9 cellular contexts compared by ENCODE assay signal in genomic region chr15:67303490-67304363, GRCh38. TPM values are rescaled to one million over a fixed set of nuclear protein-coding genes. Genes with fewer than 3 reads are reported as not detected.
DNase-seq lines count a peak whose midpoint lies in the region; ATAC-seq and TF ChIP-seq lines count a peak whose summit lies in the region.
"Had no signal": no experiment of that assay in that cellular context is flagged by ENCODE, and none has a peak within 500 bp of the region (broad histone marks: within the 10 kb centered on the region; RNA-seq: fewer than 3 reads in every experiment).

No MANE protein-coding gene starts in this region.

- H3K4me3 Mint-ChIP-seq in activated B cell treated with CpG ODN at 0.5 μM for 24 hours: no peak overlapping the region
- H3K4me3 Mint-ChIP-seq: dendritic cell treated with granulocyte-macrophage colony-stimulating factor and Interleukin-4, amounts not matched to agents 40 ng/mL and 50 ng/mL, for 4 days had no signal

- H3K4me1 ChIP-seq in hepatocyte (ENCODE audit: insufficient read depth) (no peaks in the 10 kb centered on the region), thoracic aorta (ENCODE audit: control insufficient read depth in 1 of 2, low read depth in 2 of 2) (no peaks in the 10 kb centered on the region)

- no peak overlapping the region for H3K27ac ChIP-seq in hepatocyte
- H3K27ac ChIP-seq in thoracic aorta: no peak overlapping the region

- intact Hi-C loops in activated B cell treated with CpG ODN at 0.5 μM for 24 hours (cut with micrococcal nuclease): loop anchor here (1.0 to 10.0 kb wide), 5 partner anchors 131 to 531 kb away; no protein-coding TSS in a partner anchor

- POLR2A ChIA-PET in activated B cell treated with CpG ODN at 0.5 μM for 24 hours (lab: Charles Lee): interaction anchor here (0.6 to 1.5 kb wide), 5 partner anchors 20 to 223 kb away, joined by 3 to 10 read pairs (median 4); no protein-coding TSS in a partner anchor

- H3K27me3 ChIP-seq in hepatocyte (no peaks in the 10 kb centered on the region), thoracic aorta (replicated peaks; ENCODE audit: insufficient read depth) (no peaks in the 10 kb centered on the region)

- H3K36me3 Mint-ChIP-seq in activated B cell treated with CpG ODN at 0.5 μM for 24 hours (ENCODE audit: low read depth): no peaks in the 10 kb centered on the region

- H3K9me2 ChIP-seq in hepatocyte (replicated peaks; ENCODE audit: insufficient read depth): no peaks in the 10 kb centered on the region

- CTCF ChIA-PET in activated B cell treated with CpG ODN at 0.5 μM for 24 hours (lab: Charles Lee): interaction anchor here (0.6 to 3.9 kb wide), 19 partner anchors 12 to 453 kb away, joined by 3 to 102 read pairs (median 4); no protein-coding TSS in a partner anchor

- peak; percentile 56 for ATAC-seq in activated B cell treated with CpG ODN at 0.5 μM for 24 hours (ENCODE audit: low read depth)
- ATAC-seq in thoracic aorta (ENCODE audit: insufficient number of reproducible peaks, low FRiP score, low read depth): no peak
- no peak for ATAC-seq in GM19023 (IDR thresholded peaks at IDR 0.05; ENCODE audit: unreplicated experiment)

- H3K4me2 ChIP-seq in hepatocyte: no peak overlapping the region

- H3K36me3 ChIP-seq in hepatocyte (replicated peaks; ENCODE audit: insufficient read depth, low read depth) (no peaks in the 10 kb centered on the region), thoracic aorta (no peaks in the 10 kb centered on the region)

- no peak overlapping the region for H3K4me3 ChIP-seq in Jurkat, Clone E6-1 (ENCODE audit: low read length)
- no peak overlapping the region for H3K4me3 ChIP-seq in hepatocyte
- no peak overlapping the region for H3K4me3 ChIP-seq in thoracic aorta

- no peak overlapping the region for H2AFZ ChIP-seq in hepatocyte

- DNase-seq in NOMO-1 treated with DMSO at 0.1 percent for 48 hours (lab: John Stamatoyannopoulos, UW; ENCODE audit: unreplicated experiment) (peak; percentile 21), NOMO-1 (lab: John Stamatoyannopoulos, UW; ENCODE audit: unreplicated experiment in 2 of 2) (no peak), activated B cell treated with CpG ODN at 0.5 μM for 24 hours (no peak), hepatocyte (ENCODE audit: low spot score) (peak; percentile 66), thoracic aorta (ENCODE audit: low spot score) (no peak), C1 segment of cervical spinal cord (lab: John Stamatoyannopoulos, UW) (no peak)
- DNase-seq in Jurkat, Clone E6-1 (ENCODE audit: low read depth, low spot score): peak; percentile 28

- no peaks in the 10 kb centered on the region for H3K9me3 Mint-ChIP-seq in activated B cell treated with CpG ODN at 0.5 μM for 24 hours
- H3K9me3 Mint-ChIP-seq: dendritic cell treated with granulocyte-macrophage colony-stimulating factor and Interleukin-4, amounts not matched to agents 40 ng/mL and 50 ng/mL, for 4 days had no signal

- H4K20me1 ChIP-seq in hepatocyte (ENCODE audit: insufficient read depth, poor library complexity, severe bottlenecking): no peaks in the 10 kb centered on the region

- no peaks in the 10 kb centered on the region for H3K79me2 ChIP-seq in hepatocyte

- H3K27ac Mint-ChIP-seq in activated B cell treated with CpG ODN at 0.5 μM for 24 hours: no peak overlapping the region
- H3K27ac Mint-ChIP-seq: dendritic cell treated with granulocyte-macrophage colony-stimulating factor and Interleukin-4, amounts not matched to agents 40 ng/mL and 50 ng/mL, for 4 days had no signal

- no peak for TF ChIP-seq CTCF in activated B cell treated with CpG ODN at 0.5 μM for 24 hours (IDR thresholded peaks at IDR 0.05)
- TF ChIP-seq CTCF in hepatocyte (IDR thresholded peaks at IDR 0.05; ENCODE audit: poor library complexity): peak; percentile 73
- peak; percentile 39 for TF ChIP-seq CTCF in thoracic aorta (IDR thresholded peaks at IDR 0.05)

- no peaks in the 10 kb centered on the region for H3K4me1 Mint-ChIP-seq in activated B cell treated with CpG ODN at 0.5 μM for 24 hours

- H3K9me3 ChIP-seq in hepatocyte (ENCODE audit: low read depth) (no peaks in the 10 kb centered on the region), thoracic aorta (no peaks in the 10 kb centered on the region)

- 65% methylated on average over 4 of the region's 4 CpGs for WGBS in hepatocyte (ENCODE audit: low lambda C conversion rate, missing lambda C conversion rate)

- H3K27me3 Mint-ChIP-seq in activated B cell treated with CpG ODN at 0.5 μM for 24 hours: no peaks in the 10 kb centered on the region
- H3K27me3 Mint-ChIP-seq: dendritic cell treated with granulocyte-macrophage colony-stimulating factor and Interleukin-4, amounts not matched to agents 40 ng/mL and 50 ng/mL, for 4 days had no signal

RNA-seq across cellular contexts. Expression of gene IQCH, which starts 49.1 kb away (rescaled TPM):
- 4.5 TPM for polyA plus RNA-seq in Jurkat, Clone E6-1 (2012; ENCODE audit: insufficient read depth, insufficient read length)
- total RNA-seq in activated B cell treated with CpG ODN at 0.5 μM for 24 hours (1.1 and 1.5 TPM in 2 replicates), hepatocyte (0.24 and 1.0 TPM in 2 replicates), thoracic aorta (1 to 10 TPM in 1 of 2 donors, under 1 TPM in 1; 0.14 to 2.3 TPM)
- 0.76 and 1.4 TPM in 2 replicates for polyA plus RNA-seq in hepatocyte

RNA-seq across cellular contexts. Expression of gene AAGAB, which starts 49.3 kb away (rescaled TPM):
- polyA plus RNA-seq in Jurkat, Clone E6-1 (2012; ENCODE audit: insufficient read depth, insufficient read length): 57.0 TPM
- total RNA-seq in activated B cell treated with CpG ODN at 0.5 μM for 24 hours: 48.5 and 50.8 TPM in 2 replicates
- total RNA-seq in hepatocyte: 30.8 and 32.0 TPM in 2 replicates
- polyA plus RNA-seq in hepatocyte: 25.7 and 36.2 TPM in 2 replicates
- 10 to 100 TPM; 26.0 to 26.7 TPM for total RNA-seq in thoracic aorta

Comparison
In these comparisons a context has a peak if more than half of its experiments do, and no peak if none do; other contexts are left out.
1. DNase-seq: peak in NOMO-1 treated with DMSO at 0.1 percent for 48 hours (single experiment), Jurkat, Clone E6-1 (single experiment) and hepatocyte (single experiment); none in NOMO-1 (0 of 2), activated B cell treated with CpG ODN at 0.5 μM for 24 hours (single experiment), thoracic aorta (single experiment) and C1 segment of cervical spinal cord (0 of 14).